29 cellular contexts compared by ENCODE assay signal in genomic region chr1:172704003-172704402, GRCh38. TPM values are rescaled to one million over a fixed set of nuclear protein-coding genes. Genes with fewer than 3 reads are reported as not detected.
DNase-seq lines count a peak whose midpoint lies in the region; ATAC-seq and TF ChIP-seq lines count a peak whose summit lies in the region.
"Had no signal": no experiment of that assay in that cellular context is flagged by ENCODE, and none has a peak within 500 bp of the region (broad histone marks: within the 10 kb centered on the region; RNA-seq: fewer than 3 reads in every experiment).

No MANE protein-coding gene starts in this region.

- no peak for TF ChIP-seq POLR2A in spleen (IDR thresholded peaks at IDR 0.05)

- H3K4me3 ChIP-seq in spleen: no peak overlapping the region
- H3K4me3 ChIP-seq: breast epithelium, colonic mucosa, testis had no signal

- TF ChIP-seq CTCF in spleen (IDR thresholded peaks at IDR 0.05 in 8 of 11, conservative IDR thresholded peaks at IDR 0.05 in 3 of 11): no peak

- intact Hi-C loops in activated naive CD4-positive, alpha-beta T cell treated with anti-CD3 and anti-CD28 coated beads for 36 hours (cut with micrococcal nuclease): no loop called here
- intact Hi-C loops in activated T-helper 1 cell treated with anti-CD3 and anti-CD28 coated beads, Interleukin-12 subunit alpha, Interleukin-12 subunit beta, Interleukin-2, Interleukin-4 antibody, amounts not matched to agents 30 ng/mL and 10 ng/mL and 1 ng/mL, durations not matched to agents 14 hours and 24 hours and 36 hours (cut with micrococcal nuclease): no loop called here
- intact Hi-C loops in spleen (cut with DNase I; ENCODE audit: low total_unique reads): no loop called here

- H3K4me3 Mint-ChIP-seq in activated naive CD4-positive, alpha-beta T cell treated with anti-CD3 and anti-CD28 coated beads, Interleukin-2, amount 50 U/mL, for 24 hours: no peak overlapping the region
- H3K4me3 Mint-ChIP-seq in activated naive CD4-positive, alpha-beta T cell treated with anti-CD3 and anti-CD28 coated beads for 36 hours: no peak overlapping the region
- peak overlapping the region; percentile 6 for H3K4me3 Mint-ChIP-seq in activated T-helper 1 cell treated with anti-CD3 and anti-CD28 coated beads, Interleukin-12 subunit alpha, Interleukin-12 subunit beta, Interleukin-2, Interleukin-4 antibody, amounts not matched to agents 30 ng/mL and 10 ng/mL and 1 ng/mL, durations not matched to agents 14 hours and 24 hours and 36 hours
- H3K4me3 Mint-ChIP-seq in stimulated activated naive CD8-positive, alpha-beta T cell treated with anti-CD3 and anti-CD28 coated beads, Interleukin-15, amount 100 ng/mL, for 72 hours: peak overlapping the region in 1 of 2 donors; percentile 74
- H3K4me3 Mint-ChIP-seq: IgD-negative memory B cell; mesothelial cell of epicardium; natural killer cell treated with Interleukin-12 subunit alpha and Interleukin-12 subunit beta and Interleukin-15 and Interleukin-18, amount 100 ng/mL, for 72 hours; stimulated activated memory B cell treated with anti-CD40 and anti-IgM and Interleukin-4, amounts not matched to agents 10 μg/mL and 1 μg/mL and 100 μg/mL, for 72 hours; T-helper 2 cell treated with Interferon-gamma antibody and Interleukin-4, amounts not matched to agents 5 μg/mL and 100 μg/mL, for 36 hours had no signal

- no peaks in the 10 kb centered on the region for H3K4me1 Mint-ChIP-seq in activated naive CD4-positive, alpha-beta T cell treated with anti-CD3 and anti-CD28 coated beads, Interleukin-2, amount 50 U/mL, for 24 hours
- H3K4me1 Mint-ChIP-seq in activated naive CD4-positive, alpha-beta T cell treated with anti-CD3 and anti-CD28 coated beads for 36 hours (ENCODE audit: low read depth): peaks cover 30% of the 10 kb centered on the region
- H3K4me1 Mint-ChIP-seq in activated T-helper 1 cell treated with anti-CD3 and anti-CD28 coated beads, Interleukin-12 subunit alpha, Interleukin-12 subunit beta, Interleukin-2, Interleukin-4 antibody, amounts not matched to agents 30 ng/mL and 10 ng/mL and 1 ng/mL, durations not matched to agents 14 hours and 24 hours and 36 hours (ENCODE audit: low read depth): peaks cover 16% of the 10 kb centered on the region
- peaks cover 27% of the 10 kb centered on the region for H3K4me1 Mint-ChIP-seq in stimulated activated naive CD8-positive, alpha-beta T cell treated with anti-CD3 and anti-CD28 coated beads, Interleukin-15, amount 100 ng/mL, for 72 hours

- peaks cover 3% of the 10 kb centered on the region for H3K36me3 Mint-ChIP-seq in activated naive CD4-positive, alpha-beta T cell treated with anti-CD3 and anti-CD28 coated beads, Interleukin-2, amount 50 U/mL, for 24 hours
- H3K36me3 Mint-ChIP-seq in activated naive CD4-positive, alpha-beta T cell treated with anti-CD3 and anti-CD28 coated beads for 36 hours (ENCODE audit: low read depth): no peaks in the 10 kb centered on the region
- H3K36me3 Mint-ChIP-seq in activated T-helper 1 cell treated with anti-CD3 and anti-CD28 coated beads, Interleukin-12 subunit alpha, Interleukin-12 subunit beta, Interleukin-2, Interleukin-4 antibody, amounts not matched to agents 30 ng/mL and 10 ng/mL and 1 ng/mL, durations not matched to agents 14 hours and 24 hours and 36 hours (ENCODE audit: low read depth): peaks cover 2% of the 10 kb centered on the region
- H3K36me3 Mint-ChIP-seq: IgD-negative memory B cell; mesothelial cell of epicardium; stimulated activated memory B cell treated with anti-CD40 and anti-IgM and Interleukin-4, amounts not matched to agents 10 μg/mL and 1 μg/mL and 100 μg/mL, for 72 hours had no signal

- no peaks in the 10 kb centered on the region for H3K27me3 Mint-ChIP-seq in activated naive CD4-positive, alpha-beta T cell treated with anti-CD3 and anti-CD28 coated beads, Interleukin-2, amount 50 U/mL, for 24 hours
- no peaks in the 10 kb centered on the region for H3K27me3 Mint-ChIP-seq in activated naive CD4-positive, alpha-beta T cell treated with anti-CD3 and anti-CD28 coated beads for 36 hours (ENCODE audit: low read depth)
- no peaks in the 10 kb centered on the region for H3K27me3 Mint-ChIP-seq in activated T-helper 1 cell treated with anti-CD3 and anti-CD28 coated beads, Interleukin-12 subunit alpha, Interleukin-12 subunit beta, Interleukin-2, Interleukin-4 antibody, amounts not matched to agents 30 ng/mL and 10 ng/mL and 1 ng/mL, durations not matched to agents 14 hours and 24 hours and 36 hours (ENCODE audit: insufficient read depth)
- no peaks in the 10 kb centered on the region for H3K27me3 Mint-ChIP-seq in stimulated activated naive CD8-positive, alpha-beta T cell treated with anti-CD3 and anti-CD28 coated beads, Interleukin-15, amount 100 ng/mL, for 72 hours
- H3K27me3 Mint-ChIP-seq: IgD-negative memory B cell; natural killer cell treated with Interleukin-12 subunit alpha and Interleukin-12 subunit beta and Interleukin-15 and Interleukin-18, amount 100 ng/mL, for 72 hours; stimulated activated memory B cell treated with anti-CD40 and anti-IgM and Interleukin-4, amounts not matched to agents 10 μg/mL and 1 μg/mL and 100 μg/mL, for 72 hours had no signal

- H3K36me3 ChIP-seq in KOPT-K1 (ENCODE audit: insufficient read depth, low read length): no peaks in the 10 kb centered on the region
- H3K36me3 ChIP-seq in spleen: no peaks in the 10 kb centered on the region
- H3K36me3 ChIP-seq: breast epithelium, colonic mucosa had no signal

- H3K27me3 ChIP-seq in spleen (replicated peaks in 1 of 7): no peaks in the 10 kb centered on the region
- H3K27me3 ChIP-seq: breast epithelium, colonic mucosa, testis had no signal

- H3K4me1 ChIP-seq in spleen: peaks cover 12 to 63% (median 38%) of the 10 kb centered on the region in 6 donors
- H3K4me1 ChIP-seq: breast epithelium, colonic mucosa, testis had no signal

- peak overlapping the region; percentile 52 for H3K27ac Mint-ChIP-seq in activated naive CD4-positive, alpha-beta T cell treated with anti-CD3 and anti-CD28 coated beads, Interleukin-2, amount 50 U/mL, for 24 hours
- H3K27ac Mint-ChIP-seq in activated naive CD4-positive, alpha-beta T cell treated with anti-CD3 and anti-CD28 coated beads for 36 hours: no peak overlapping the region
- H3K27ac Mint-ChIP-seq in activated T-helper 1 cell treated with anti-CD3 and anti-CD28 coated beads, Interleukin-12 subunit alpha, Interleukin-12 subunit beta, Interleukin-2, Interleukin-4 antibody, amounts not matched to agents 30 ng/mL and 10 ng/mL and 1 ng/mL, durations not matched to agents 14 hours and 24 hours and 36 hours: peak overlapping the region; percentile 19
- no peak overlapping the region for H3K27ac Mint-ChIP-seq in stimulated activated naive CD8-positive, alpha-beta T cell treated with anti-CD3 and anti-CD28 coated beads, Interleukin-15, amount 100 ng/mL, for 72 hours
- H3K27ac Mint-ChIP-seq: IgD-negative memory B cell; mesothelial cell of epicardium; natural killer cell treated with Interleukin-12 subunit alpha and Interleukin-12 subunit beta and Interleukin-15 and Interleukin-18, amount 100 ng/mL, for 72 hours; stimulated activated memory B cell treated with anti-CD40 and anti-IgM and Interleukin-4, amounts not matched to agents 10 μg/mL and 1 μg/mL and 100 μg/mL, for 72 hours; T-helper 2 cell treated with Interferon-gamma antibody and Interleukin-4, amounts not matched to agents 5 μg/mL and 100 μg/mL, for 36 hours had no signal

- H3K9me3 ChIP-seq in KOPT-K1 (ENCODE audit: insufficient read depth, low read length, poor library complexity, severe bottlenecking): no peaks in the 10 kb centered on the region
- no peaks in the 10 kb centered on the region for H3K9me3 ChIP-seq in spleen
- H3K9me3 ChIP-seq: breast epithelium, colonic mucosa, testis had no signal

- CTCF ChIA-PET in activated naive CD4-positive, alpha-beta T cell treated with anti-CD3 and anti-CD28 coated beads for 36 hours (lab: Charles Lee): interaction anchor here (0.8 kb wide), 1 partner anchor 21 kb away, joined by 3 read pairs; no protein-coding TSS in a partner anchor

- ATAC-seq in stimulated activated naive CD8-positive, alpha-beta T cell treated with anti-CD3 and anti-CD28 coated beads, Interleukin-15, amount 100 ng/mL, for 72 hours: peak; percentile 55
- ATAC-seq: HCT116; SK-N-SH treated with all-trans-retinoic acid at 6 μM for 48 hours; stimulated activated memory B cell treated with anti-CD40 and anti-IgM and Interleukin-4, amounts not matched to agents 10 μg/mL and 1 μg/mL and 100 μg/mL, for 72 hours had no signal

- no peaks in the 10 kb centered on the region for H3K9me3 Mint-ChIP-seq in activated naive CD4-positive, alpha-beta T cell treated with anti-CD3 and anti-CD28 coated beads, Interleukin-2, amount 50 U/mL, for 24 hours
- no peaks in the 10 kb centered on the region for H3K9me3 Mint-ChIP-seq in activated naive CD4-positive, alpha-beta T cell treated with anti-CD3 and anti-CD28 coated beads for 36 hours
- H3K9me3 Mint-ChIP-seq in activated T-helper 1 cell treated with anti-CD3 and anti-CD28 coated beads, Interleukin-12 subunit alpha, Interleukin-12 subunit beta, Interleukin-2, Interleukin-4 antibody, amounts not matched to agents 30 ng/mL and 10 ng/mL and 1 ng/mL, durations not matched to agents 14 hours and 24 hours and 36 hours: peaks cover 3% of the 10 kb centered on the region
- H3K9me3 Mint-ChIP-seq in stimulated activated naive CD8-positive, alpha-beta T cell treated with anti-CD3 and anti-CD28 coated beads, Interleukin-15, amount 100 ng/mL, for 72 hours: no peaks in the 10 kb centered on the region
- H3K9me3 Mint-ChIP-seq: IgD-negative memory B cell; mesothelial cell of epicardium; stimulated activated memory B cell treated with anti-CD40 and anti-IgM and Interleukin-4, amounts not matched to agents 10 μg/mL and 1 μg/mL and 100 μg/mL, for 72 hours; T-helper 2 cell treated with Interferon-gamma antibody and Interleukin-4, amounts not matched to agents 5 μg/mL and 100 μg/mL, for 36 hours had no signal

- 0 to 17% (median 9%) methylated on average over 1 of the region's 1 CpG for WGBS in spleen, 5 donors

- H3K27ac ChIP-seq in KOPT-K1 (ENCODE audit: low read depth, low read length, poor library complexity, severe bottlenecking): peak overlapping the region; percentile 63
- H3K27ac ChIP-seq in spleen: peak overlapping the region in 3 of 8 donors; percentile 4 to 41 (median 13)
- H3K27ac ChIP-seq: breast epithelium, C4-2B, colonic mucosa, testis had no signal

- no peak for DNase-seq in activated naive CD4-positive, alpha-beta T cell treated with anti-CD3 and anti-CD28 coated beads for 36 hours
- no peak for DNase-seq in activated T-helper 1 cell treated with anti-CD3 and anti-CD28 coated beads, Interleukin-12 subunit alpha, Interleukin-12 subunit beta, Interleukin-2, Interleukin-4 antibody, amounts not matched to agents 30 ng/mL and 10 ng/mL and 1 ng/mL, durations not matched to agents 14 hours and 24 hours and 36 hours (ENCODE audit: low spot score)
- DNase-seq in stimulated activated naive CD8-positive, alpha-beta T cell treated with anti-CD3 and anti-CD28 coated beads, Interleukin-15, amount 100 ng/mL, for 72 hours: peak in 1 of 2 donors; percentile 36
- DNase-seq in OCI-M2 (lab: John Stamatoyannopoulos, UW; ENCODE audit: unreplicated experiment) (no peak), spleen (no peak), NCI-H345 (lab: John Stamatoyannopoulos, UW) (no peak)
- DNase-seq: activated CD4-positive, CD25-positive, alpha-beta regulatory T cell; colonic mucosa; MM.1S; NCI-H1436; NCI-H2107; NCI-H446 treated with DMSO at 0.1 percent for 48 hours; OCI-M1; retina; stimulated activated CD4-positive, alpha-beta T cell treated with anti-CD3 and anti-CD28 coated beads, Interleukin-2, amount 100 ng/mL, for 48 hours; testis had no signal

RNA-seq across cellular contexts. Expression of gene FASLG, which starts 45.1 kb away (rescaled TPM):
- under 1 TPM; 0.31 to 0.67 TPM for total RNA-seq in activated naive CD4-positive, alpha-beta T cell treated with anti-CD3 and anti-CD28 coated beads for 36 hours
- 113 and 114 TPM in 2 replicates for total RNA-seq in activated T-helper 1 cell treated with anti-CD3 and anti-CD28 coated beads, Interleukin-12 subunit alpha, Interleukin-12 subunit beta, Interleukin-2, Interleukin-4 antibody, amounts not matched to agents 30 ng/mL and 10 ng/mL and 1 ng/mL, durations not matched to agents 14 hours and 24 hours and 36 hours
- 1 to 10 TPM; 1.4 to 7.1 (median 3.9) TPM for total RNA-seq in spleen
- 1 to 10 TPM in 1 of 3 donors, under 1 TPM in 2; 0.44 to 1.0 (median 0.50) TPM for polyA plus RNA-seq in spleen
- total RNA-seq: fibroblast of lung, mesothelial cell of epicardium, osteoblast, testis had no signal
- polyA plus RNA-seq: fibroblast of lung had no signal

Comparison
In these comparisons a context has a peak if more than half of its experiments do, and no peak if none do; other contexts are left out.
1. H3K27ac Mint-ChIP-seq: peak in activated naive CD4-positive, alpha-beta T cell treated with anti-CD3 and anti-CD28 coated beads, Interleukin-2, amount 50 U/mL, for 24 hours (single experiment) and activated T-helper 1 cell treated with anti-CD3 and anti-CD28 coated beads, Interleukin-12 subunit alpha, Interleukin-12 subunit beta, Interleukin-2, Interleukin-4 antibody, amounts not matched to agents 30 ng/mL and 10 ng/mL and 1 ng/mL, durations not matched to agents 14 hours and 24 hours and 36 hours (single experiment); none in activated naive CD4-positive, alpha-beta T cell treated with anti-CD3 and anti-CD28 coated beads for 36 hours (single experiment) and stimulated activated naive CD8-positive, alpha-beta T cell treated with anti-CD3 and anti-CD28 coated beads, Interleukin-15, amount 100 ng/mL, for 72 hours (0 of 2).
2. RNA of gene FASLG, which starts 45.1 kb away (total RNA-seq): 113 to 114 TPM in activated T-helper 1 cell treated with anti-CD3 and anti-CD28 coated beads, Interleukin-12 subunit alpha, Interleukin-12 subunit beta, Interleukin-2, Interleukin-4 antibody, amounts not matched to agents 30 ng/mL and 10 ng/mL and 1 ng/mL, durations not matched to agents 14 hours and 24 hours and 36 hours; 1.4 to 7.1 TPM in spleen and 0.31 to 0.67 TPM in activated naive CD4-positive, alpha-beta T cell treated with anti-CD3 and anti-CD28 coated beads for 36 hours; every median in the first group is over 10 times any median in the second.